ENCODE assay signal across 8 cellular contexts in genomic region chr1:222455188-222455879, GRCh38.
DNase-seq lines count a peak whose midpoint lies in the region; ATAC-seq lines count a peak whose summit lies in the region.

No MANE protein-coding gene starts in this region.

- ATAC-seq in HG02840 (IDR thresholded peaks at IDR 0.05; ENCODE audit: low FRiP score, unreplicated experiment) (peak; percentile 93), T-cell (replicated peaks in 1 of 4) (peak; percentile 97 to 99 (median 98)), left ventricle myocardium superior (peak; percentile 98), sciatic nerve (peak; percentile 97)

- H3K36me3 Mint-ChIP-seq in T-cell = peaks cover 3% of the 10 kb centered on the region

- peaks cover 0 to 4% of the 10 kb centered on the region in 2 donors for H3K27me3 Mint-ChIP-seq in T-cell

- CTCF ChIA-PET in T-cell (lab: Charles Lee) = interaction anchor here (0.7 to 3.4 kb wide), 37 partner anchors 8 to 1645 kb away, joined by 3 to 34 read pairs (median 4); partner anchors contain the start of gene DUSP10 (in 1 of the 2)

- peak overlapping the region in 2 of 3 donors; percentile 10 to 32 for H3K4me3 Mint-ChIP-seq in T-cell

- POLR2A ChIA-PET in T-cell (lab: Charles Lee) = interaction anchor here in 1 of 2 donors (0.6 kb wide), 1 partner anchor 132 kb away, joined by 4 read pairs; no protein-coding TSS in a partner anchor

- intact Hi-C loops in left ventricle myocardium superior (cut with micrococcal nuclease) = no loop called here
- intact Hi-C loops in sciatic nerve (cut with DNase I) = no loop called here

- DNase-seq in NCI-H187 (lab: John Stamatoyannopoulos, UW) (peak; percentile 7 to 39), NCI-H187 treated with DMSO at 0.1 percent for 48 hours (lab: John Stamatoyannopoulos, UW) (no peak), NCI-H1436 (lab: John Stamatoyannopoulos, UW) (peak; percentile 83), T-cell (peak; percentile 59 to 88 (median 77)), amniotic epithelial cell (ENCODE audit: low read depth) (peak; percentile 86), left ventricle myocardium superior (peak; percentile 87), sciatic nerve (ENCODE audit: low spot score) (peak; percentile 94)

- H3K4me1 Mint-ChIP-seq in T-cell = peaks cover 18 to 26% (median 24%) of the 10 kb centered on the region in 3 donors

- peak overlapping the region; percentile 69 to 84 for H3K27ac Mint-ChIP-seq in T-cell

- peaks cover 8 to 10% (median 8%) of the 10 kb centered on the region in 3 donors for H3K9me3 Mint-ChIP-seq in T-cell
